Comparison of ENCODE assay signal across 1 cellular context in the genomic region with DNA sequence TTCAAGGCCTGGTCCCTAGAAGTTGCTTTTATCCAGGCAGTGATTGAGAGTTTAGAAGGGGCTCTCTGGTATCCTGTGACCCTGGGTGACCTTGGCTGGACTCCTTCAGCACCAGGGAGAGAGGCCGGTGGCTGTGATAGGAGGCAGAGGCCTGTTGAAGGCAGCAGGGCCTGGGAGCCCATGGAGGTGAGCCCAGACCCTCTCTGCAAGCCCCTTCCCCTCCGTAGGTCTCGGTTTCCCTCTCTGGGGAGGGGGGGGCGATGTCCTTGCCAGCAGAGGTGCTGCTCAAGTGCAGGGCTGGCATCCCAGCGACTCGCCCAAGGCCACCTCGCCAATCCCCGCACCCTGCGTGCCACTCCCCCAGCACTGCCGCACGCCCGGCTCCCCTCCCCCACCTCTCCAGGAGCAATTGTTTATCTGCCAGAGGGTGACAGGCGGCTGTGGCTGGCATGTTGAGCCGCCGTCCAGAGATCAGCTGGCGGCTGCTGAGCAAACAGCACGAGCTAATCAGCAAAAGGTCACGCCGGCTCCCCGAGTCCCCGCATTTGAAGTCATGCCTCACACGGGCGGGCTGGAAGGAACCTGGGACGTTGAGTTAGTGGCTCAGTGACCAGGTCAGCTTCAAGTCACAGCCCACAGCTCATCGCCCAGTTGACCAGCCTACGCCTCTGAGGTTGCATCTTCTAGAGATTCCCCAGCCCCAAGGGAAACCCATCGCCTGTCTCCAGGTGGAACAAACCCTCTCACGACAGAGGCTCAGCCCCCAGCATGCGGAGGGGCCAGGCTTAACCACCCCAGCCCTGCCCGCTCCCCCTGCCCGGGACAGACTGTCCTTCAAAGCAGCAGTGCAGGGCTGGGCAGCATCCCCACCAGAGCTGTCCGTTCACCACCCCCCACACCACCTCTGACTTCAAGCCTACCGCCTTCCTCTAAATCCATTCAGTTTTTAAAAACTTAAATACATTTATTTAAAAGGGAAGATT.
TF ChIP-seq lines count a peak whose summit lies in the region.

No MANE protein-coding gene starts in this region.

TF ChIP-seq in liver, 16 proteins besides CTCF, POLR2A, EP300 and RAD21 (continued from another document):
- TF ChIP-seq, protein P1, sequence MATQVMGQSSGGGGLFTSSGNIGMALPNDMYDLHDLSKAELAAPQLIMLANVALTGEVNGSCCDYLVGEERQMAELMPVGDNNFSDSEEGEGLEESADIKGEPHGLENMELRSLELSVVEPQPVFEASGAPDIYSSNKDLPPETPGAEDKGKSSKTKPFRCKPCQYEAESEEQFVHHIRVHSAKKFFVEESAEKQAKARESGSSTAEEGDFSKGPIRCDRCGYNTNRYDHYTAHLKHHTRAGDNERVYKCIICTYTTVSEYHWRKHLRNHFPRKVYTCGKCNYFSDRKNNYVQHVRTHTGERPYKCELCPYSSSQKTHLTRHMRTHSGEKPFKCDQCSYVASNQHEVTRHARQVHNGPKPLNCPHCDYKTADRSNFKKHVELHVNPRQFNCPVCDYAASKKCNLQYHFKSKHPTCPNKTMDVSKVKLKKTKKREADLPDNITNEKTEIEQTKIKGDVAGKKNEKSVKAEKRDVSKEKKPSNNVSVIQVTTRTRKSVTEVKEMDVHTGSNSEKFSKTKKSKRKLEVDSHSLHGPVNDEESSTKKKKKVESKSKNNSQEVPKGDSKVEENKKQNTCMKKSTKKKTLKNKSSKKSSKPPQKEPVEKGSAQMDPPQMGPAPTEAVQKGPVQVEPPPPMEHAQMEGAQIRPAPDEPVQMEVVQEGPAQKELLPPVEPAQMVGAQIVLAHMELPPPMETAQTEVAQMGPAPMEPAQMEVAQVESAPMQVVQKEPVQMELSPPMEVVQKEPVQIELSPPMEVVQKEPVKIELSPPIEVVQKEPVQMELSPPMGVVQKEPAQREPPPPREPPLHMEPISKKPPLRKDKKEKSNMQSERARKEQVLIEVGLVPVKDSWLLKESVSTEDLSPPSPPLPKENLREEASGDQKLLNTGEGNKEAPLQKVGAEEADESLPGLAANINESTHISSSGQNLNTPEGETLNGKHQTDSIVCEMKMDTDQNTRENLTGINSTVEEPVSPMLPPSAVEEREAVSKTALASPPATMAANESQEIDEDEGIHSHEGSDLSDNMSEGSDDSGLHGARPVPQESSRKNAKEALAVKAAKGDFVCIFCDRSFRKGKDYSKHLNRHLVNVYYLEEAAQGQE (IDR thresholded peaks at IDR 0.05) = peak; percentile 84
- TF ChIP-seq NR2F2 (IDR thresholded peaks at IDR 0.05) = no peak
- peak; percentile 84 to 95 for TF ChIP-seq HNF4A (conservative IDR thresholded peaks at IDR 0.05)
- peak; percentile 46 to 81 for TF ChIP-seq EGR1 (IDR thresholded peaks at IDR 0.05; ENCODE audit: low read depth in 2 of 2)
- TF ChIP-seq, protein P2, sequence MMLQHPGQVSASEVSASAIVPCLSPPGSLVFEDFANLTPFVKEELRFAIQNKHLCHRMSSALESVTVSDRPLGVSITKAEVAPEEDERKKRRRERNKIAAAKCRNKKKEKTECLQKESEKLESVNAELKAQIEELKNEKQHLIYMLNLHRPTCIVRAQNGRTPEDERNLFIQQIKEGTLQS (IDR thresholded peaks at IDR 0.05) = no peak
- peak in 1 of 2 donors; percentile 41 for TF ChIP-seq GABPA (IDR thresholded peaks at IDR 0.05 in 1 of 2, conservative IDR thresholded peaks at IDR 0.05 in 1 of 2)
- peak; percentile 72 for TF ChIP-seq FOXA2 (IDR thresholded peaks at IDR 0.05)
- peak; percentile 57 for TF ChIP-seq YY1 (IDR thresholded peaks at IDR 0.05)
- TF ChIP-seq, protein P3, sequence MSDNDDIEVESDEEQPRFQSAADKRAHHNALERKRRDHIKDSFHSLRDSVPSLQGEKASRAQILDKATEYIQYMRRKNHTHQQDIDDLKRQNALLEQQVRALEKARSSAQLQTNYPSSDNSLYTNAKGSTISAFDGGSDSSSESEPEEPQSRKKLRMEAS (IDR thresholded peaks at IDR 0.05) = peak; percentile 82
- peak; percentile 84 for TF ChIP-seq SP1 (IDR thresholded peaks at IDR 0.05)
- peak; percentile 55 for TF ChIP-seq HNF4G (IDR thresholded peaks at IDR 0.05)
